14 cellular contexts compared by ENCODE assay signal in the genomic region with DNA sequence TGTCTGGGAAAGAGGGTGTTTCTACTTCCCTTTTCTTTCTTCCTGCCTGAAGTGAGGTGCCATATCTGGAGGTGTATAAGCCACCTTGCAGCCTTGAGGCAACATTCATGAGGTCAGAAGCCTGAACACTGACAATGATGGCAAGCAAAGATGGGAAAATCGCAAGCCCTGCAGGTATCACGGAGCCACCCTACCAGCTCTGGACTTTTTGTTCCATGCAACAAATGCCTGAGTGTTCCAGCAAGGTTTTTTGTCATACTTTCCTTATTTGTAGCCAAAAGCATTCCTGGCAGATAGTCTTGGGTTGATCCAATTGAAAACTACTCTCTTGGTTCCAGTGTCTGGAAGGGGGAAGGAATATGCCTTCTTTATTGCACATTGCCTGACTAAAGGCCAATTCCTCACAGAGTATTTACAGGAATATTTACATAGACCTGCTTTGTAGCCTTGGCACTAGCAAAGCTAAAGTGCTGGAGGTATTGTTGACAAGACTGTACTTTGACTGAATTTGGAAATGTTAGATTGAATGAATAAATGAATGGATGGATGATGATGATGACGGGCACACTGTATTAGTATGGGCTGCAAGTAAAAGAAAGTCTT. TPM values are rescaled to one million over a fixed set of nuclear protein-coding genes. Genes with fewer than 3 reads are reported as not detected.
"Had no signal": no experiment of that assay in that cellular context is flagged by ENCODE, and none has a peak within 500 bp of the region (broad histone marks: within the 10 kb centered on the region; RNA-seq: fewer than 3 reads in every experiment).

No MANE protein-coding gene starts in this region.

- H3K4me1 ChIP-seq: spleen had no signal

- DNase-seq: activated CD4-positive, alpha-beta T cell treated with anti-CD3 and anti-CD28 coated beads, Interleukin-2, amount 50 U/mL, for 1 hour; activated CD4-positive, CD25-positive, alpha-beta regulatory T cell treated with anti-CD3 and anti-CD28 coated beads, Interleukin-2, amount 50 U/mL, for 72 hours; activated CD8-positive, alpha-beta memory T cell treated with anti-CD3 and anti-CD28 coated beads, Interleukin-2, amount 50 U/mL, for 4 hours; activated effector memory CD4-positive, alpha-beta T cell treated with Interleukin-2 at 50 U/mL for 16 hours; activated naive CD4-positive, alpha-beta T cell treated with anti-CD3 and anti-CD28 coated beads, Interleukin-2, amount 10 ng/mL, durations not matched to agents 7 days and 5 days; activated naive CD8-positive, alpha-beta T cell treated with anti-CD3 and anti-CD28 coated beads, Interleukin-2, amount 50 U/mL, for 24 hours; activated T-cell treated with anti-CD3 and anti-CD28 coated beads, Interleukin-2, amount 50 U/mL, for 4 hours; cerebellar nuclear complex; effector CD8-positive, alpha-beta T cell; spleen; stimulated activated CD4-positive, alpha-beta T cell treated with anti-CD3 and anti-CD28 coated beads, Interleukin-4, amount 100 ng/mL, for 4 hours had no signal

- H3K27me3 ChIP-seq: spleen had no signal

- H3K36me3 ChIP-seq: spleen had no signal

- H3K27ac ChIP-seq: spleen had no signal

- H3K4me3 ChIP-seq: spleen had no signal

- ATAC-seq: activated naive CD8-positive, alpha-beta T cell treated with anti-CD3 and anti-CD28 coated beads, Interleukin-2, amount 50 U/mL, for 24 hours; activated T-cell treated with anti-CD3 and anti-CD28 coated beads, Interleukin-2, amount 50 U/mL, for 4 hours; stimulated activated memory B cell treated with anti-CD40 and anti-IgM and Interleukin-4, amounts not matched to agents 10 μg/mL and 1 μg/mL and 100 μg/mL, for 72 hours had no signal

RNA-seq across cellular contexts. Expression of a gene that starts 14.3 kb away (rescaled TPM):
- total RNA-seq: bronchial epithelial cell, endothelial cell of umbilical vein had no signal
- polyA plus RNA-seq: endothelial cell of umbilical vein had no signal
